ENCODE assay signal across 12 cellular contexts in the genomic region with DNA sequence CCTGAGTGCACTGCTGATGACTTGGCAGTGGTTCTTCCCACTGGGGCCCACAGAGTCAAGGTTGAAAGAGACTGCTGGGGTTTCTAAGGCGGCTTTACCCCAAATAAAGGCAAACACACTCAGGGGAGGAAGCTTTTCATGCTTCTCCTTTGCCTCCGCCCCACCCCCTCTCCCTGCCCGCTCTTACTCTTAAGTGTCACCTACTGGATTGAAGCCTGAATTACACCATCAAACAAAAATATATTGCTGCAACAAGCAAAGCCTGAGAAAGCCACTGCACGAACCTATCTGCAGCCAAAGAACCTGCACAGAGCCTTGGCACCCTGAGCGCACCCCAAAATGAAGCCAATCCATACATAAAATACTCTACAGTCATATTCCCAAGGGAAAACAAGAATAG.
A peak's percentile ranks its signal among the peaks of the same experiment; 100 is the strongest.
DNase-seq lines count a peak whose midpoint lies in the region; ATAC-seq lines count a peak whose summit lies in the region.
"Had no signal": no experiment of that assay in that cellular context is flagged by ENCODE, and none has a peak within 500 bp of the region (broad histone marks: within the 10 kb centered on the region; RNA-seq: fewer than 3 reads in every experiment).

No MANE protein-coding gene starts in this region.

- H3K27me3 ChIP-seq in HAP-1 (ENCODE audit: low read depth) = no peaks in the 10 kb centered on the region
- H3K27me3 ChIP-seq: vagina had no signal

- no peak overlapping the region for H3K4me3 ChIP-seq in HAP-1
- H3K4me3 ChIP-seq: vagina had no signal

- H3K4me1 ChIP-seq in HAP-1 = no peaks in the 10 kb centered on the region
- H3K4me1 ChIP-seq: vagina had no signal

- no peak overlapping the region for H3K27ac ChIP-seq in substantia nigra (ENCODE audit: low read depth, low read length, poor library complexity, severe bottlenecking)
- H3K27ac ChIP-seq: vagina had no signal

- ATAC-seq in HG02571 (IDR thresholded peaks at IDR 0.05; ENCODE audit: unreplicated experiment) = no peak
- ATAC-seq: Panc1 had no signal

- peak; percentile 10 for DNase-seq in Daoy (ENCODE audit: low read depth)
- DNase-seq in HAP-1 (ENCODE audit: low spot score in 2 of 2) = peak; percentile 14 to 44
- DNase-seq in OCI-M1 (lab: John Stamatoyannopoulos, UW) = peak; percentile 53
- peak; percentile 1 for DNase-seq in iPS DF 19.7 (ENCODE audit: low read depth, low spot score)
- no peak for DNase-seq in Ammon's horn (ENCODE audit: low spot score)
- no peak for DNase-seq in NCI-H510A treated with DMSO at 0.1 percent for 48 hours (lab: John Stamatoyannopoulos, UW)
- no peak for DNase-seq in substantia nigra (lab: John Stamatoyannopoulos, UW)
- DNase-seq: DMS153, NCI-H1105 had no signal

- no peaks in the 10 kb centered on the region for H3K9me3 ChIP-seq in HAP-1

- no peaks in the 10 kb centered on the region for H3K36me3 ChIP-seq in HAP-1 (replicated peaks)
- H3K36me3 ChIP-seq: vagina had no signal

- in situ Hi-C loops in HAP-1 (cut with MboI; ENCODE audit: low sequenced_read_pairs) = no loop called here

Comparison
In these comparisons a context has a peak if more than half of its experiments do, and no peak if none do; other contexts are left out.
1. DNase-seq: peak in Daoy (single experiment), HAP-1 (2 of 2), OCI-M1 (single experiment) and iPS DF 19.7 (single experiment); none in Ammon's horn (single experiment), NCI-H510A treated with DMSO at 0.1 percent for 48 hours (single experiment) and substantia nigra (0 of 49).